ENCODE assay signal across 25 cellular contexts in genomic region chr2:8926356-8926755, GRCh38.
DNase-seq lines count a peak whose midpoint lies in the region; ATAC-seq and TF ChIP-seq lines count a peak whose summit lies in the region.
"Had no signal": no experiment of that assay in that cellular context is flagged by ENCODE, and none has a peak within 500 bp of the region (broad histone marks: within the 10 kb centered on the region; RNA-seq: fewer than 3 reads in every experiment).

No MANE protein-coding gene starts in this region.

- WGBS in aorta, 2 donors, result 84 to 87% methylated on average over 8 of the region's 8 CpGs

- peak overlapping the region; percentile 25 for H3K4me2 ChIP-seq in neural progenitor cell

- H3K4me1 ChIP-seq in neural progenitor cell (peaks cover 10% of the 10 kb centered on the region), aorta (ENCODE audit: control insufficient read depth in 1 of 2, insufficient read depth in 2 of 2, low read length in 2 of 2) (no peaks in the 10 kb centered on the region)
- H3K4me1 ChIP-seq: psoas muscle had no signal

- H3K4me3 Mint-ChIP-seq in neural progenitor cell, result no peak overlapping the region
- H3K4me3 Mint-ChIP-seq in type B pancreatic cell, result no peak overlapping the region
- H3K4me3 Mint-ChIP-seq: naive thymus-derived CD8-positive, alpha-beta T cell; WTC11 had no signal

- H3F3A ChIP-seq in neural progenitor cell (ENCODE audit: low read depth), result no peaks in the 10 kb centered on the region

- peak in 52 of 58 donors; percentile 9 to 92 (median 66) for DNase-seq in anterior cingulate cortex (lab: John Stamatoyannopoulos, UW)
- peak; percentile 52 for DNase-seq in foreskin melanocyte
- no peak for DNase-seq in neural progenitor cell (ENCODE audit: low spot score)
- no peak for DNase-seq in type B pancreatic cell (ENCODE audit: extremely low spot score, unreplicated experiment)
- DNase-seq in activated gamma-delta T cell treated with Interleukin-2 at 50 U/mL for 16 hours, result no peak
- no peak for DNase-seq in RWPE1 (ENCODE audit: low spot score)
- DNase-seq in aorta, result no peak
- DNase-seq: activated CD4-positive, alpha-beta T cell treated with anti-CD3 and anti-CD28 coated beads, Interleukin-2, amount 50 U/mL, for 48 hours; activated gamma-delta T cell; DMS79 treated with DMSO at 0.1 percent for 48 hours; foreskin keratinocyte; Kasumi-1; kidney; mesenchymal stem cell; naive thymus-derived CD8-positive, alpha-beta T cell; NCI-H1048; NCI-H187; NCI-H2227 treated with DMSO at 0.1 percent for 48 hours; psoas muscle; stimulated activated CD4-positive, alpha-beta T cell treated with anti-CD3 and anti-CD28 coated beads, Interleukin-1b, Interleukin-23, amount 100 ng/mL, for 48 hours; T-helper 9 cell had no signal

- CTCF ChIA-PET in RWPE1 (lab: Yijun Ruan, JAX), result no interaction called here

- H3K9me3 ChIP-seq in neural progenitor cell (ENCODE audit: low read depth), result no peaks in the 10 kb centered on the region
- no peaks in the 10 kb centered on the region for H3K9me3 ChIP-seq in aorta (ENCODE audit: control insufficient read depth, low read length)
- H3K9me3 ChIP-seq: psoas muscle, thoracic aorta had no signal

- no peak overlapping the region for H3K27ac ChIP-seq in neural progenitor cell
- no peak overlapping the region for H3K27ac ChIP-seq in RWPE1
- H3K27ac ChIP-seq in aorta (ENCODE audit: low read depth in 1 of 2, low read length in 2 of 2), result no peak overlapping the region
- H3K27ac ChIP-seq: foreskin keratinocyte, psoas muscle, skin epidermis, thoracic aorta had no signal

- H4K20me1 ChIP-seq in neural progenitor cell (ENCODE audit: low read depth), result peaks cover 8% of the 10 kb centered on the region

- TF ChIP-seq CTCF in neural progenitor cell (IDR thresholded peaks at IDR 0.05), result no peak
- TF ChIP-seq CTCF in type B pancreatic cell (conservative IDR thresholded peaks at IDR 0.05), result no peak
- no peak for TF ChIP-seq CTCF in RWPE1 (conservative IDR thresholded peaks at IDR 0.05; ENCODE audit: low read depth)

- no peak for ATAC-seq in aorta (ENCODE audit: low FRiP score)
- ATAC-seq: foreskin keratinocyte; GM12878; naive thymus-derived CD8-positive, alpha-beta T cell; psoas muscle; WTC11 had no signal

- H3K27ac Mint-ChIP-seq in neural progenitor cell, result peak overlapping the region; percentile 43
- peak overlapping the region; percentile 10 for H3K27ac Mint-ChIP-seq in type B pancreatic cell
- H3K27ac Mint-ChIP-seq: naive thymus-derived CD8-positive, alpha-beta T cell; WTC11 had no signal

- intact Hi-C loops in aorta (cut with DNase I), result no loop called here

- H3K9ac ChIP-seq in neural progenitor cell, result peak overlapping the region; percentile 2

- H3K27me3 ChIP-seq in neural progenitor cell (no peaks in the 10 kb centered on the region), aorta (ENCODE audit: control insufficient read depth in 1 of 2, insufficient read depth in 2 of 2, low read length in 1 of 2) (no peaks in the 10 kb centered on the region)
- H3K27me3 ChIP-seq: foreskin keratinocyte had no signal

- H2AFZ ChIP-seq in neural progenitor cell (replicated peaks), result no peak overlapping the region

- POLR2A ChIA-PET in RWPE1 (lab: Yijun Ruan, JAX; ENCODE audit: low non-redundant PET), result no interaction called here

- H3K79me2 ChIP-seq in neural progenitor cell (ENCODE audit: low read depth), result no peaks in the 10 kb centered on the region

- no peak overlapping the region for H3K4me3 ChIP-seq in neural progenitor cell
- H3K4me3 ChIP-seq in aorta (ENCODE audit: low read length in 2 of 2), result no peak overlapping the region
- H3K4me3 ChIP-seq: GM12878, psoas muscle, skin epidermis, thoracic aorta had no signal

- no peaks in the 10 kb centered on the region for H3K27me3 Mint-ChIP-seq in neural progenitor cell (ENCODE audit: insufficient read depth, low read depth)
- no peaks in the 10 kb centered on the region for H3K27me3 Mint-ChIP-seq in type B pancreatic cell

- H3K9me3 Mint-ChIP-seq in neural progenitor cell (peaks cover 3% of the 10 kb centered on the region), type B pancreatic cell (peaks cover 6% of the 10 kb centered on the region)

- peaks cover 21% of the 10 kb centered on the region for H3K4me1 Mint-ChIP-seq in neural progenitor cell
- peaks cover 41% of the 10 kb centered on the region for H3K4me1 Mint-ChIP-seq in type B pancreatic cell (ENCODE audit: unreplicated experiment)
- H3K4me1 Mint-ChIP-seq: naive thymus-derived CD8-positive, alpha-beta T cell had no signal

- peaks cover 17% of the 10 kb centered on the region for H3K36me3 Mint-ChIP-seq in neural progenitor cell
- H3K36me3 Mint-ChIP-seq in type B pancreatic cell, result peaks cover 52% of the 10 kb centered on the region

- no peaks in the 10 kb centered on the region for H3K36me3 ChIP-seq in neural progenitor cell
- H3K36me3 ChIP-seq in aorta (ENCODE audit: control insufficient read depth in 1 of 2, insufficient read depth in 2 of 2, low read length in 1 of 2), result peaks cover 0 to 5% of the 10 kb centered on the region in 2 donors
- H3K36me3 ChIP-seq: thoracic aorta had no signal

Comparison
In these comparisons a context has a peak if more than half of its experiments do, and no peak if none do; other contexts are left out.
1. DNase-seq: peak in anterior cingulate cortex (52 of 58) and foreskin melanocyte (single experiment); none in neural progenitor cell (single experiment), type B pancreatic cell (single experiment), activated gamma-delta T cell treated with Interleukin-2 at 50 U/mL for 16 hours (single experiment), RWPE1 (single experiment) and aorta (0 of 2).